Comparison of ENCODE assay signal across 9 cellular contexts in the genomic region with DNA sequence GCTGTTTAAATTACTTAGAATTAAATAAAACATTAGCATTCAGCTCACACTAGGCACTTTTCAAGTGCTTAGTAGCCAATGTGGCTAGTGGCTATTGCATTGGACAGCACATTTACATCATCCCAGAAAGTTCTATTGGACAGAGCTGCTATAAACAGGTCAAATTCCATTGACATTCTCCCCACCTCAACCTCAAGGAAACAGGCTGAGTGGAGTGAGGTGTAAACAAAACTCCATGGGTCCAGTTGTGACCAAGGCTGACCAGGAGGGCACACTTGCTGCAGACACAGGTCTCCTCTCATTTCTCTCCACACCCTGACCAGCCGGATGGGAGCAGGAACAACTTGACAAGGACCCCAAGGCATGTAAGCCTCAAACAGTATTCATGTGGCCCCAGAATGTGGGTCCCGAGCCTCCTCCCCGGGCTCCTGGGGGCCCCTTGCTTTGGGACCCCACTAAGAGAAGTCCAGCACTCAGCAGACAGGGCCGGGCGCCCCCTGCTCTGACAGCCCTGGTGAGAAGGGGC. TPM values are rescaled to one million over a fixed set of nuclear protein-coding genes. Genes with fewer than 3 reads are reported as not detected.
DNase-seq lines count a peak whose midpoint lies in the region; ATAC-seq and TF ChIP-seq lines count a peak whose summit lies in the region.
"Had no signal": no experiment of that assay in that cellular context is flagged by ENCODE, and none has a peak within 500 bp of the region (broad histone marks: within the 10 kb centered on the region; RNA-seq: fewer than 3 reads in every experiment).

No MANE protein-coding gene starts in this region.

- no peaks in the 10 kb centered on the region for H3K36me3 Mint-ChIP-seq in activated CD4-positive, alpha-beta T cell treated with anti-CD3 and anti-CD28 coated beads, Interleukin-2, amount 10 ng/mL, durations not matched to agents 24 days and 14 days (ENCODE audit: low read depth)

- H3K9me3 ChIP-seq in left lung (no peaks in the 10 kb centered on the region), thyroid gland (no peaks in the 10 kb centered on the region)

- H3K4me1 ChIP-seq in left lung: peaks cover 0 to 21% of the 10 kb centered on the region in 2 donors
- peaks cover 4 to 11% of the 10 kb centered on the region in 2 donors for H3K4me1 ChIP-seq in thyroid gland

- in situ Hi-C loops in astrocyte of the cerebellum (cut with HindIII; ENCODE audit: low sequenced_read_pairs): no loop called here

- WGBS in thyroid gland, 2 donors: 0% methylated on average over 3 to 5 of the region's 5 CpGs

- TF ChIP-seq POLR2A in thyroid gland (IDR thresholded peaks at IDR 0.05): no peak

- H3K9me3 Mint-ChIP-seq in activated CD4-positive, alpha-beta T cell treated with anti-CD3 and anti-CD28 coated beads, Interleukin-2, amount 10 ng/mL, durations not matched to agents 24 days and 14 days: no peaks in the 10 kb centered on the region

- no peak overlapping the region for H3K27ac Mint-ChIP-seq in activated CD4-positive, alpha-beta T cell treated with anti-CD3 and anti-CD28 coated beads, Interleukin-2, amount 10 ng/mL, durations not matched to agents 24 days and 14 days

- peaks cover 54% of the 10 kb centered on the region for H3K27me3 Mint-ChIP-seq in activated CD4-positive, alpha-beta T cell treated with anti-CD3 and anti-CD28 coated beads, Interleukin-2, amount 10 ng/mL, durations not matched to agents 24 days and 14 days

- no peak for TF ChIP-seq CTCF in astrocyte of the cerebellum (IDR thresholded peaks at IDR 0.05; ENCODE audit: low read depth, low read length, missing control alignments)
- TF ChIP-seq CTCF in left lung (IDR thresholded peaks at IDR 0.05): no peak
- no peak for TF ChIP-seq CTCF in thyroid gland (IDR thresholded peaks at IDR 0.05)

- H3K4me3 Mint-ChIP-seq in activated CD4-positive, alpha-beta T cell treated with anti-CD3 and anti-CD28 coated beads, Interleukin-2, amount 10 ng/mL, durations not matched to agents 24 days and 14 days: peak overlapping the region; percentile 66

- intact Hi-C loops in activated CD4-positive, alpha-beta T cell treated with anti-CD3 and anti-CD28 coated beads, Interleukin-2, amount 10 ng/mL, durations not matched to agents 24 days and 14 days (cut with micrococcal nuclease): no loop called here
- intact Hi-C loops in left lung (cut with DNase I): no loop called here
- intact Hi-C loops in thyroid gland (cut with DNase I): no loop called here

- no peaks in the 10 kb centered on the region for H3K4me1 Mint-ChIP-seq in activated CD4-positive, alpha-beta T cell treated with anti-CD3 and anti-CD28 coated beads, Interleukin-2, amount 10 ng/mL, durations not matched to agents 24 days and 14 days

- H3K27me3 ChIP-seq in left lung (peaks cover 0 to 37% of the 10 kb centered on the region in 2 donors), thyroid gland (no peaks in the 10 kb centered on the region)

- DNase-seq in activated CD4-positive, alpha-beta T cell treated with anti-CD3 and anti-CD28 coated beads, Interleukin-2, amount 10 ng/mL, durations not matched to agents 24 days and 14 days: no peak
- no peak for DNase-seq in activated CD4-positive, alpha-beta T cell treated with anti-CD3 and anti-CD28 coated beads, Interleukin-2, amount 50 U/mL, for 1 hour
- DNase-seq in astrocyte of the cerebellum (ENCODE audit: low read depth): no peak
- DNase-seq in left lung: no peak
- DNase-seq in thyroid gland: peak; percentile 7 to 16
- DNase-seq: DMS153 had no signal

- no peaks in the 10 kb centered on the region for H3K36me3 ChIP-seq in left lung
- H3K36me3 ChIP-seq in thyroid gland: no peaks in the 10 kb centered on the region

- no peak overlapping the region for H3K27ac ChIP-seq in left lung
- H3K27ac ChIP-seq in thyroid gland: peak overlapping the region; percentile 21 to 70 (median 67)

- peak; percentile 55 for ATAC-seq in left lung
- ATAC-seq in HG02571 (IDR thresholded peaks at IDR 0.05; ENCODE audit: unreplicated experiment): no peak
- ATAC-seq in esophagus mucosa: no peak
- no peak for ATAC-seq in HG03460 (IDR thresholded peaks at IDR 0.05; ENCODE audit: unreplicated experiment)

- peak overlapping the region; percentile 47 for H3K4me3 ChIP-seq in astrocyte of the cerebellum (ENCODE audit: low read depth, low read length)
- peak overlapping the region; percentile 50 to 55 for H3K4me3 ChIP-seq in left lung
- peak overlapping the region; percentile 26 to 65 (median 61) for H3K4me3 ChIP-seq in thyroid gland (replicated peaks in 1 of 3)

RNA-seq across cellular contexts. Expression of gene C17orf113, which starts 0.5 kb away (rescaled TPM):
- total RNA-seq in activated CD4-positive, alpha-beta T cell treated with anti-CD3 and anti-CD28 coated beads, Interleukin-2, amount 10 ng/mL, durations not matched to agents 24 days and 14 days: 0.05 and 0.07 TPM in 2 replicates
- total RNA-seq in left lung (1 to 10 TPM in 1 of 2 donors, under 1 TPM in 1; 0.58 to 1.2 TPM), thyroid gland (1 to 10 TPM; 1.2 to 3.7 (median 2.1) TPM), esophagus mucosa (0.48 TPM)

RNA-seq across cellular contexts. Expression of gene NKIRAS2, which starts 30.0 kb away (rescaled TPM):
- total RNA-seq in activated CD4-positive, alpha-beta T cell treated with anti-CD3 and anti-CD28 coated beads, Interleukin-2, amount 10 ng/mL, durations not matched to agents 24 days and 14 days: 29.5 and 30.3 TPM in 2 replicates
- 10 to 100 TPM; 29.6 to 32.3 TPM for total RNA-seq in left lung
- total RNA-seq in thyroid gland: 10 to 100 TPM; 23.6 to 34.6 (median 26.6) TPM
- 30.3 TPM for total RNA-seq in esophagus mucosa

RNA-seq across cellular contexts. Expression of gene DNAJC7, which starts 32.7 kb away (rescaled TPM):
- 121 and 128 TPM in 2 replicates for total RNA-seq in activated CD4-positive, alpha-beta T cell treated with anti-CD3 and anti-CD28 coated beads, Interleukin-2, amount 10 ng/mL, durations not matched to agents 24 days and 14 days
- total RNA-seq in left lung (10 to 100 TPM; 62.1 to 82.0 TPM), thyroid gland (10 to 100 TPM; 62.6 to 84.0 (median 65.6) TPM), esophagus mucosa (75.5 TPM)

RNA-seq across cellular contexts. Expression of gene ZNF385C, which starts 48.4 kb away (rescaled TPM):
- total RNA-seq in activated CD4-positive, alpha-beta T cell treated with anti-CD3 and anti-CD28 coated beads, Interleukin-2, amount 10 ng/mL, durations not matched to agents 24 days and 14 days: 0.16 TPM in 1 of 2 replicates, not detected in the other
- total RNA-seq in left lung (under 1 TPM; 0.31 to 0.50 TPM), thyroid gland (under 1 TPM in 2 of 4 donors, not detected in 2; 0.22 to 0.54 TPM), esophagus mucosa (0.44 TPM)

Comparison
In these comparisons a context has a peak if more than half of its experiments do, and no peak if none do; other contexts are left out.
1. DNase-seq: peak in thyroid gland (2 of 2); none in activated CD4-positive, alpha-beta T cell treated with anti-CD3 and anti-CD28 coated beads, Interleukin-2, amount 10 ng/mL, durations not matched to agents 24 days and 14 days (single experiment), activated CD4-positive, alpha-beta T cell treated with anti-CD3 and anti-CD28 coated beads, Interleukin-2, amount 50 U/mL, for 1 hour (single experiment), astrocyte of the cerebellum (single experiment) and left lung (0 of 2).
2. H3K27ac ChIP-seq: peak in thyroid gland (3 of 3); none in left lung (0 of 2).
3. Peak in every context shown above with its lines, with median percentiles within 50 percentile points of each other: H3K4me3 ChIP-seq.